ENCODE assay signal across 8 cellular contexts in genomic region chr10:26697922-26698608, GRCh38.
DNase-seq lines count a peak whose midpoint lies in the region; ATAC-seq lines count a peak whose summit lies in the region.

No MANE protein-coding gene starts in this region.

- peak overlapping the region; percentile 69 for H3K9ac ChIP-seq in mucosa of stomach (ENCODE audit: low read length)

- peak overlapping the region; percentile 82 for H3K27ac ChIP-seq in KOPT-K1 (ENCODE audit: low read depth, low read length, poor library complexity, severe bottlenecking)

- no peak for ATAC-seq in HG02610 (IDR thresholded peaks at IDR 0.05; ENCODE audit: unreplicated experiment)

- H3K4me3 ChIP-seq in mucosa of stomach (ENCODE audit: low read length): peak overlapping the region; percentile 81

- no peaks in the 10 kb centered on the region for H3K9me3 ChIP-seq in KOPT-K1 (ENCODE audit: insufficient read depth, low read length, poor library complexity, severe bottlenecking)
- no peaks in the 10 kb centered on the region for H3K9me3 ChIP-seq in mucosa of stomach (ENCODE audit: control insufficient read depth, low read length)

- H3K36me3 ChIP-seq in KOPT-K1 (ENCODE audit: insufficient read depth, low read length) (peaks cover 36% of the 10 kb centered on the region), mucosa of stomach (ENCODE audit: control insufficient read depth, insufficient read depth, low read length) (no peaks in the 10 kb centered on the region)

- DNase-seq in EH (ENCODE audit: low read depth): peak; percentile 4
- peak; percentile 16 for DNase-seq in cerebellar cortex (ENCODE audit: low spot score)
- DNase-seq in NCI-H2171 treated with DMSO at 0.1 percent for 48 hours (lab: John Stamatoyannopoulos, UW): no peak
- no peak for DNase-seq in NOMO-1 treated with dmso at 0.1 percent for 144 hours (lab: John Stamatoyannopoulos, UW; ENCODE audit: unreplicated experiment)
- DNase-seq in activated CD4-positive, alpha-beta T cell treated with anti-CD3 and anti-CD28 coated beads for 4 hours: no peak

- H3K4me1 ChIP-seq in mucosa of stomach (ENCODE audit: control insufficient read depth, insufficient read depth, low read length): peaks cover 10% of the 10 kb centered on the region

- H3K27me3 ChIP-seq in mucosa of stomach (ENCODE audit: control insufficient read depth, insufficient read depth, low read length): no peaks in the 10 kb centered on the region

Comparison
In these comparisons a context has a peak if more than half of its experiments do, and no peak if none do; other contexts are left out.
1. DNase-seq: peak in EH (single experiment) and cerebellar cortex (single experiment); none in NCI-H2171 treated with DMSO at 0.1 percent for 48 hours (single experiment), NOMO-1 treated with dmso at 0.1 percent for 144 hours (single experiment) and activated CD4-positive, alpha-beta T cell treated with anti-CD3 and anti-CD28 coated beads for 4 hours (0 of 2).